ENCODE assay signal across 25 cellular contexts in genomic region chr4:125060376-125060775, GRCh38.
"Had no signal": no experiment of that assay in that cellular context is flagged by ENCODE, and none has a peak within 500 bp of the region (broad histone marks: within the 10 kb centered on the region; RNA-seq: fewer than 3 reads in every experiment).

No MANE protein-coding gene starts in this region.

- H3K36me3 Mint-ChIP-seq: immature natural killer cell; mesothelial cell of epicardium; naive thymus-derived CD4-positive, alpha-beta T cell; stimulated activated memory B cell treated with anti-CD40 and anti-IgM and Interleukin-4, amounts not matched to agents 10 μg/mL and 1 μg/mL and 100 μg/mL, for 72 hours; type B pancreatic cell had no signal

- H3K4me3 Mint-ChIP-seq: immature natural killer cell; mesothelial cell of epicardium; naive thymus-derived CD4-positive, alpha-beta T cell; nephron; stimulated activated memory B cell treated with anti-CD40 and anti-IgM and Interleukin-4, amounts not matched to agents 10 μg/mL and 1 μg/mL and 100 μg/mL, for 72 hours; stimulated activated naive CD8-positive, alpha-beta T cell treated with anti-CD3 and anti-CD28 coated beads, Interleukin-15, amount 100 ng/mL, for 72 hours; type B pancreatic cell had no signal

- H3K4me3 ChIP-seq: heart left ventricle, left ventricle myocardium inferior, lung, mucosa of descending colon, ovary, right atrium auricular region, skin epidermis, spleen, tibial nerve, uterus had no signal

- H3K9me3 Mint-ChIP-seq: mesothelial cell of epicardium; nephron; stimulated activated memory B cell treated with anti-CD40 and anti-IgM and Interleukin-4, amounts not matched to agents 10 μg/mL and 1 μg/mL and 100 μg/mL, for 72 hours; type B pancreatic cell had no signal

- ATAC-seq: heart left ventricle; mucosa of descending colon; naive thymus-derived CD4-positive, alpha-beta T cell; sciatic nerve; stimulated activated memory B cell treated with anti-CD40 and anti-IgM and Interleukin-4, amounts not matched to agents 10 μg/mL and 1 μg/mL and 100 μg/mL, for 72 hours; stimulated activated naive CD8-positive, alpha-beta T cell treated with anti-CD3 and anti-CD28 coated beads, Interleukin-15, amount 100 ng/mL, for 72 hours had no signal

- H3K4me1 Mint-ChIP-seq: immature natural killer cell; naive thymus-derived CD4-positive, alpha-beta T cell; stimulated activated memory B cell treated with anti-CD40 and anti-IgM and Interleukin-4, amounts not matched to agents 10 μg/mL and 1 μg/mL and 100 μg/mL, for 72 hours; stimulated activated naive CD8-positive, alpha-beta T cell treated with anti-CD3 and anti-CD28 coated beads, Interleukin-15, amount 100 ng/mL, for 72 hours had no signal

- H3K9me3 ChIP-seq: heart left ventricle, left ventricle myocardium inferior, mucosa of descending colon, ovary, right atrium auricular region, spleen, tibial nerve, uterus had no signal

- H3K27me3 ChIP-seq: heart left ventricle, ovary, right atrium auricular region, spleen, tibial nerve, uterus had no signal

- H3K27ac Mint-ChIP-seq: immature natural killer cell; mesothelial cell of epicardium; naive thymus-derived CD4-positive, alpha-beta T cell; nephron; progenitor cell of endocrine pancreas; stimulated activated memory B cell treated with anti-CD40 and anti-IgM and Interleukin-4, amounts not matched to agents 10 μg/mL and 1 μg/mL and 100 μg/mL, for 72 hours; stimulated activated naive CD8-positive, alpha-beta T cell treated with anti-CD3 and anti-CD28 coated beads, Interleukin-15, amount 100 ng/mL, for 72 hours; type B pancreatic cell had no signal

- H3K27ac ChIP-seq: heart left ventricle, left ventricle myocardium inferior, ovary, right atrium auricular region, skin epidermis, spleen, tibial nerve, uterus had no signal

- DNase-seq: heart left ventricle; hypothalamus; immature natural killer cell; left ventricle myocardium inferior; mesendoderm; mucosa of descending colon; naive thymus-derived CD4-positive, alpha-beta T cell; ovary; spleen; stimulated activated CD4-positive, alpha-beta T cell treated with anti-CD3 and anti-CD28 coated beads, Interleukin-4, amount 100 ng/mL, for 4 hours; stimulated activated CD8-positive, alpha-beta memory T cell treated with anti-CD3 and anti-CD28 coated beads, Interleukin-4, amount 100 ng/mL, for 48 hours; stimulated activated naive CD4-positive, alpha-beta T cell treated with Interleukin-2 at 50 U/mL for 16 hours; stimulated activated naive CD8-positive, alpha-beta T cell treated with anti-CD3 and anti-CD28 coated beads, Interleukin-15, amount 100 ng/mL, for 72 hours; substantia nigra; uterus had no signal

- H3K4me1 ChIP-seq: heart left ventricle, left ventricle myocardium inferior, right atrium auricular region, spleen, tibial nerve, uterus had no signal

- H3K27me3 Mint-ChIP-seq: naive thymus-derived CD4-positive, alpha-beta T cell; progenitor cell of endocrine pancreas; stimulated activated memory B cell treated with anti-CD40 and anti-IgM and Interleukin-4, amounts not matched to agents 10 μg/mL and 1 μg/mL and 100 μg/mL, for 72 hours; stimulated activated naive CD8-positive, alpha-beta T cell treated with anti-CD3 and anti-CD28 coated beads, Interleukin-15, amount 100 ng/mL, for 72 hours; type B pancreatic cell had no signal

- H3K36me3 ChIP-seq: heart left ventricle, left ventricle myocardium inferior, ovary, right atrium auricular region, spleen, tibial nerve, uterus had no signal
